Comparison of ENCODE assay signal across 30 cellular contexts in the genomic region with DNA sequence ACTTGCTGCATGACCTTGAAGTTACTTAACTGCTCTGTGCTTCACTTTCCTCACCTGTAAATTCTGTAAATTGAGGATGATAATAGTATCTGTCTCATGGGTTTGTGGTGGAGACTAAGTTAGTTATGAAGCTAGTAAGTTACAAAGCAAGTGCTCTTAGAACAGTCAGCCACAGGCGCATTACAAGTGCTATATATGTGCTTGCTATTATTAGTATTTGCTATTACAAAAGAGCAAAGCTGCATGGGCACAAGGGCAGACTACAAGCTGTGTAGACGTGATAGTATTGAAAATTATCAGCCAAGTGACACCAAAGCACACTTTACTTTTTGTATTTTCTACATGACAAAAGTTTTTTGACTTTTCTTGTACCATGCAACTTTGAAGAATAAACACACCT.
"Had no signal": no experiment of that assay in that cellular context is flagged by ENCODE, and none has a peak within 500 bp of the region (broad histone marks: within the 10 kb centered on the region; RNA-seq: fewer than 3 reads in every experiment).

No MANE protein-coding gene starts in this region.

- ATAC-seq: activated CD8-positive, alpha-beta T cell treated with anti-CD3 and anti-CD28 coated beads for 36 hours; activated T-cell treated with anti-CD3 and anti-CD28 coated beads, Interleukin-2, amount 50 U/mL, for 4 hours; activated T-helper 17 cell treated with anti-CD3 and anti-CD28 coated beads, Interleukin-2, amount 50 U/mL, for 72 hours; gastroesophageal sphincter had no signal

- FAIRE-seq: astrocyte, bronchial epithelial cell, colon, endometrium, endothelial cell of umbilical vein had no signal

- H3K36me3 ChIP-seq: brain microvascular endothelial cell, esophagus squamous epithelium, gastroesophageal sphincter had no signal

- H3K4me1 ChIP-seq: esophagus squamous epithelium had no signal

- DNase-seq: activated CD4-positive, alpha-beta T cell treated with anti-CD3 and anti-CD28 coated beads for 4 hours; activated CD4-positive, alpha-beta T cell treated with anti-CD3 and anti-CD28 coated beads, Interleukin-2, amount 50 U/mL, for 1 hour; activated CD4-positive, alpha-beta T cell treated with anti-CD3 and anti-CD28 coated beads, Interleukin-2, amount 50 U/mL, for 48 hours; activated CD4-positive, CD25-positive, alpha-beta regulatory T cell; activated CD4-positive, CD25-positive, alpha-beta regulatory T cell treated with anti-CD3 and anti-CD28 coated beads, Interleukin-2, amount 50 U/mL, for 72 hours; activated CD8-positive, alpha-beta memory T cell treated with anti-CD3 and anti-CD28 coated beads for 24 hours; activated CD8-positive, alpha-beta T cell treated with anti-CD3 and anti-CD28 coated beads for 36 hours; activated effector memory CD4-positive, alpha-beta T cell treated with Interleukin-2 at 50 U/mL for 16 hours; activated gamma-delta T cell treated with Interleukin-2 at 50 U/mL for 16 hours; activated naive CD4-positive, alpha-beta T cell treated with anti-CD3 and anti-CD28 coated beads, Interleukin-2, amount 50 U/mL, for 16 hours; activated naive CD4-positive, alpha-beta T cell treated with Interleukin-2 at 50 U/mL for 16 hours; activated T-cell treated with anti-CD3 and anti-CD28 coated beads, Interleukin-2, amount 50 U/mL, for 4 hours; amniotic stem cell; anterior cingulate cortex; brain microvascular endothelial cell; caudate nucleus; cortex of kidney; dermis blood vessel endothelial cell; effector CD8-positive, alpha-beta T cell; esophagus squamous epithelium; foreskin melanocyte; T-helper 2 cell had no signal

- H3K27ac ChIP-seq: brain microvascular endothelial cell, epithelial cell of prostate, esophagus squamous epithelium, gastroesophageal sphincter had no signal

- H3K27me3 ChIP-seq: brain microvascular endothelial cell, esophagus squamous epithelium had no signal

- H3K4me3 ChIP-seq: esophagus squamous epithelium, gastroesophageal sphincter had no signal

- H3K9me3 ChIP-seq: esophagus squamous epithelium, gastroesophageal sphincter had no signal
